In genomic region chr10:94614558-94614957, GRCh38 we compare ENCODE assay signal across 1 cellular context.
TF ChIP-seq lines count a peak whose summit lies in the region.

No MANE protein-coding gene starts in this region.

TF ChIP-seq in WTC11, 78 proteins besides CTCF, POLR2A, EP300 and RAD21 (continued from another document):
- no peak for TF ChIP-seq ATF6 (CRISPR knock-in tag; IDR thresholded peaks at IDR 0.05)
TF ChIP-seq in WTC11: peak in this region for 0.
